Comparison of ENCODE assay signal across 1 cellular context in the genomic region with DNA sequence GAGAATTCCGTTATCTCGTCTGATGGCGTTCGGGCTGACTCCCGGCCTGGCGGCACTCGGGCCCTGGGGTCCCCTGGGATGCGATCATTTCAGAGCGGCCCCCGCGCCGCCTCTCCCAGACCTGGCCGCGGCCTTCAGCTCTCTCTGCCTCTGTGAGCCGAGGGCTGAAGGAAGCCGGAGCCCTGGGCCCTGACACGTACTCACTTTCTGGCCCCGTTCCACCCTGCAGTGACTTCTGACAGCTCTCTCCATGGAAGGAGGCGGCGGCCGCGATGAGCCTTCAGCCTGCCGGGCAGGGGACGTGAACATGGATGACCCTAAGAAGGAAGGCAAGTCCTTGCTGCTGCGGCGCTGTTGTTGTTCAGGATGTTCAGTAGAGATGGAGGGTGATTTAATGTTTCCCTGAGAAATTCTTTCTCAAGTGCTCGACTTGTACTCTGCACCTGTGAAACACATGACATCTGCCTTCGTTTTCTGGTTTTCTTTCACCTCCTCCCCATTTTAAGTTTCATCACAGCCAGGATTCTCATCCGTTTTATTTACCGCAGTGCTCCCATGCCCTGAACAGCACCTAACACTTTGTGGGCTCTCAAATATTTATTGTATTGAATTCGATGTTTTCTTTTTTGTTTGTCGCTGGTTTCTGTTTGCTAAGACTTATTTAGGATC.
TF ChIP-seq lines count a peak whose summit lies in the region.

No MANE protein-coding gene starts in this region.

TF ChIP-seq in IMR-90, 13 proteins besides CTCF, POLR2A, EP300 and RAD21:
- TF ChIP-seq MXI1 (IDR thresholded peaks at IDR 0.05; ENCODE audit: borderline replicate concordance, low read depth, low read length) (peak; percentile 51; the same call in 1 of the 2 replicates), NFE2L2 (IDR thresholded peaks at IDR 0.05; ENCODE audit: low read depth, low read length) (no peak), SMC3 (IDR thresholded peaks at IDR 0.05; ENCODE audit: low read depth, low read length) (no peak), BHLHE40 (IDR thresholded peaks at IDR 0.05; ENCODE audit: low read depth, low read length) (no peak), CEBPB (IDR thresholded peaks at IDR 0.05; ENCODE audit: low read depth, low read length) (no peak), CHD1 (IDR thresholded peaks at IDR 0.05; ENCODE audit: low read depth, low read length) (no peak)
